23 cellular contexts compared by ENCODE assay signal in the genomic region with DNA sequence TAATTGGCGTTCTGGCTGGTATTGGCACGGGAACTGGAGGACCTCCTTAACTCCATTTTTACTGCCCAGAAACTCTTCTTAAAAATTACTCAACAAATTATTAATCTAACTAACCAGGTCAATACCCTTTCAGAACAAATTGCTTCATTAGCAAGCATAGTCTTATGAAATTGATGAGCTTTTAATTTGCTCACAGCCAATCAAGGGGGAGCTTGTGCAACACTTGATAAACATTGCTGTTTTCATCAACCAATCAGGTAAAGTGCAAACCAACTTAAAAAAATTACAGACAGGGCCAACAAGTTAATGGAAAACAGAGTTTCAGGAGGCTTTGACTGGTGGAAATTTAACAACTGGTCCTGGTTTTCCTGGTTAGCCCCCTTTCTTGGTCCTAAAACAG. TPM values are rescaled to one million over a fixed set of nuclear protein-coding genes. Genes with fewer than 3 reads are reported as not detected.
DNase-seq lines count a peak whose midpoint lies in the region; ATAC-seq and TF ChIP-seq lines count a peak whose summit lies in the region.
"Had no signal": no experiment of that assay in that cellular context is flagged by ENCODE, and none has a peak within 500 bp of the region (broad histone marks: within the 10 kb centered on the region; RNA-seq: fewer than 3 reads in every experiment).

No MANE protein-coding gene starts in this region.

- no peak for ATAC-seq in activated CD8-positive, alpha-beta T cell treated with anti-CD3 and anti-CD28 coated beads for 36 hours
- no peak for ATAC-seq in activated CD8-positive, alpha-beta T cell treated with anti-CD3 and anti-CD28 coated beads, Interleukin-2, amount 10 ng/mL, durations not matched to agents 7 days and 5 days
- ATAC-seq in body of pancreas (peak; percentile 59), upper lobe of right lung (no peak)
- ATAC-seq: esophagus mucosa, left cardiac atrium had no signal

- TF ChIP-seq POLR2A in body of pancreas (IDR thresholded peaks at IDR 0.05), result no peak

- POLR2A ChIA-PET in activated CD8-positive, alpha-beta T cell treated with anti-CD3 and anti-CD28 coated beads for 36 hours (lab: Charles Lee), result interaction anchor here (1.2 to 1.6 kb wide), 2 partner anchors 8 to 74 kb away, joined by 3 to 5 read pairs; a partner anchor contains a TSS
- POLR2A ChIA-PET in activated CD8-positive, alpha-beta T cell treated with anti-CD3 and anti-CD28 coated beads, Interleukin-2, amount 10 ng/mL, durations not matched to agents 7 days and 5 days (lab: Charles Lee), result interaction anchor here (1.7 kb wide), 1 partner anchor 9 kb away, joined by 4 read pairs; no protein-coding TSS in a partner anchor

- H3K27ac ChIP-seq in body of pancreas, result peak overlapping the region in 3 of 4 donors; percentile 23 to 63 (median 28)
- no peak overlapping the region for H3K27ac ChIP-seq in mesendoderm (ENCODE audit: low read depth, low read length)
- peak overlapping the region; percentile 45 for H3K27ac ChIP-seq in upper lobe of right lung
- H3K27ac ChIP-seq: 22Rv1, colonic mucosa had no signal

- H3K9me3 Mint-ChIP-seq in activated CD8-positive, alpha-beta T cell treated with anti-CD3 and anti-CD28 coated beads for 36 hours, result peaks cover 14% of the 10 kb centered on the region
- peaks cover 5% of the 10 kb centered on the region for H3K9me3 Mint-ChIP-seq in activated CD8-positive, alpha-beta T cell treated with anti-CD3 and anti-CD28 coated beads, Interleukin-2, amount 10 ng/mL, durations not matched to agents 7 days and 5 days (ENCODE audit: insufficient read depth)

- H3K9ac ChIP-seq in mesendoderm (ENCODE audit: low read length), result no peak overlapping the region

- no peak overlapping the region for H4K5ac ChIP-seq in mesendoderm (ENCODE audit: low read length)

- H3K4me2 ChIP-seq in mesendoderm (ENCODE audit: low read length), result no peak overlapping the region

- H3K4me1 Mint-ChIP-seq in activated CD8-positive, alpha-beta T cell treated with anti-CD3 and anti-CD28 coated beads for 36 hours (ENCODE audit: low read depth), result peaks cover 75% of the 10 kb centered on the region
- peaks cover 80% of the 10 kb centered on the region for H3K4me1 Mint-ChIP-seq in activated CD8-positive, alpha-beta T cell treated with anti-CD3 and anti-CD28 coated beads, Interleukin-2, amount 10 ng/mL, durations not matched to agents 7 days and 5 days (ENCODE audit: low read depth)

- no peaks in the 10 kb centered on the region for H3K79me2 ChIP-seq in mesendoderm (ENCODE audit: control insufficient read depth, insufficient read depth, low read length)

- H3K9me3 ChIP-seq in body of pancreas, result no peaks in the 10 kb centered on the region
- H3K9me3 ChIP-seq in upper lobe of right lung, result no peaks in the 10 kb centered on the region
- H3K9me3 ChIP-seq: colonic mucosa had no signal

- H2AK5ac ChIP-seq in mesendoderm (ENCODE audit: low read length), result no peak overlapping the region

- no peaks in the 10 kb centered on the region for H3K36me3 Mint-ChIP-seq in activated CD8-positive, alpha-beta T cell treated with anti-CD3 and anti-CD28 coated beads for 36 hours (ENCODE audit: low read depth)
- peaks cover 15% of the 10 kb centered on the region for H3K36me3 Mint-ChIP-seq in activated CD8-positive, alpha-beta T cell treated with anti-CD3 and anti-CD28 coated beads, Interleukin-2, amount 10 ng/mL, durations not matched to agents 7 days and 5 days (ENCODE audit: low read depth)

- peak overlapping the region; percentile 69 for H2BK120ac ChIP-seq in mesendoderm (ENCODE audit: low read depth, low read length)

- H2BK15ac ChIP-seq in mesendoderm (replicated peaks; ENCODE audit: low read depth), result no peak overlapping the region

- intact Hi-C loops in activated CD8-positive, alpha-beta T cell treated with anti-CD3 and anti-CD28 coated beads for 36 hours (cut with micrococcal nuclease), result no loop called here
- intact Hi-C loops in body of pancreas (cut with DNase I), result no loop called here
- intact Hi-C loops in upper lobe of right lung (cut with DNase I), result no loop called here

- H3K36me3 ChIP-seq in body of pancreas (replicated peaks in 1 of 2; ENCODE audit: insufficient read depth in 1 of 2, low read depth in 2 of 2) (no peaks in the 10 kb centered on the region), mesendoderm (ENCODE audit: control insufficient read depth, insufficient read depth, low read length) (no peaks in the 10 kb centered on the region), upper lobe of right lung (no peaks in the 10 kb centered on the region)
- H3K36me3 ChIP-seq: colonic mucosa had no signal

- H3K4me3 Mint-ChIP-seq in activated CD8-positive, alpha-beta T cell treated with anti-CD3 and anti-CD28 coated beads for 36 hours, result no peak overlapping the region
- H3K4me3 Mint-ChIP-seq in activated CD8-positive, alpha-beta T cell treated with anti-CD3 and anti-CD28 coated beads, Interleukin-2, amount 10 ng/mL, durations not matched to agents 7 days and 5 days, result no peak overlapping the region
- H3K4me3 Mint-ChIP-seq: activated B cell treated with CpG ODN at 0.5 μM for 24 hours, endodermal cell had no signal

- H3K27me3 ChIP-seq in body of pancreas (no peaks in the 10 kb centered on the region), mesendoderm (ENCODE audit: insufficient read depth, low read length, poor library complexity) (no peaks in the 10 kb centered on the region), upper lobe of right lung (no peaks in the 10 kb centered on the region)
- H3K27me3 ChIP-seq: colonic mucosa had no signal

- no peak overlapping the region for H4K8ac ChIP-seq in mesendoderm (ENCODE audit: low read depth, low read length)

- no peaks in the 10 kb centered on the region for H3K79me1 ChIP-seq in mesendoderm (ENCODE audit: low read length)

- H3K27ac Mint-ChIP-seq in activated CD8-positive, alpha-beta T cell treated with anti-CD3 and anti-CD28 coated beads for 36 hours, result peak overlapping the region; percentile 51
- no peak overlapping the region for H3K27ac Mint-ChIP-seq in activated CD8-positive, alpha-beta T cell treated with anti-CD3 and anti-CD28 coated beads, Interleukin-2, amount 10 ng/mL, durations not matched to agents 7 days and 5 days
- H3K27ac Mint-ChIP-seq: endodermal cell had no signal

- WGBS in body of pancreas, 2 donors, result 49 to 57% methylated on average over 2 of the region's 2 CpGs
- WGBS in mesendoderm (ENCODE audit: extremely low coverage, insufficient coverage, low lambda C conversion rate), result no CpG with 5 or more reads among the region's 2 CpGs

- H3K4ac ChIP-seq in mesendoderm (ENCODE audit: low read depth, low read length), result no peak overlapping the region

- peak overlapping the region; percentile 41 for H3K18ac ChIP-seq in mesendoderm (ENCODE audit: low read length)

- H3K27me3 Mint-ChIP-seq in activated CD8-positive, alpha-beta T cell treated with anti-CD3 and anti-CD28 coated beads for 36 hours, result no peaks in the 10 kb centered on the region
- H3K27me3 Mint-ChIP-seq in activated CD8-positive, alpha-beta T cell treated with anti-CD3 and anti-CD28 coated beads, Interleukin-2, amount 10 ng/mL, durations not matched to agents 7 days and 5 days (ENCODE audit: low read depth), result no peaks in the 10 kb centered on the region
- H3K27me3 Mint-ChIP-seq: activated B cell treated with CpG ODN at 0.5 μM for 24 hours had no signal

- H3K4me3 ChIP-seq in body of pancreas (no peak overlapping the region), mesendoderm (ENCODE audit: low read length) (no peak overlapping the region), upper lobe of right lung (no peak overlapping the region)
- H3K4me3 ChIP-seq: colonic mucosa had no signal

- no peak overlapping the region for H3K56ac ChIP-seq in mesendoderm (ENCODE audit: low read length)

- no peak overlapping the region for H2BK5ac ChIP-seq in mesendoderm (ENCODE audit: low read length)

- CTCF ChIA-PET in activated CD8-positive, alpha-beta T cell treated with anti-CD3 and anti-CD28 coated beads for 36 hours (lab: Charles Lee), result interaction anchor here (4.3 to 10.5 kb wide), 2 partner anchors 11 to 99 kb away, joined by 22 to 156 read pairs; no protein-coding TSS in a partner anchor
- CTCF ChIA-PET in activated CD8-positive, alpha-beta T cell treated with anti-CD3 and anti-CD28 coated beads, Interleukin-2, amount 10 ng/mL, durations not matched to agents 7 days and 5 days (lab: Charles Lee), result interaction anchor here (0.7 to 7.2 kb wide), 7 partner anchors 9 to 113 kb away, joined by 3 to 114 read pairs (median 4); a partner anchor contains a TSS

- H3K4me1 ChIP-seq in body of pancreas (peaks cover 8% of the 10 kb centered on the region), mesendoderm (ENCODE audit: control insufficient read depth, low read depth, low read length) (peaks cover 23% of the 10 kb centered on the region), upper lobe of right lung (peaks cover 32% of the 10 kb centered on the region)
- H3K4me1 ChIP-seq: colonic mucosa had no signal

- no peak for DNase-seq in activated CD8-positive, alpha-beta T cell treated with anti-CD3 and anti-CD28 coated beads for 36 hours
- DNase-seq in activated CD8-positive, alpha-beta T cell treated with anti-CD3 and anti-CD28 coated beads, Interleukin-2, amount 10 ng/mL, durations not matched to agents 7 days and 5 days, result no peak
- DNase-seq in body of pancreas (no peak), mesendoderm (no peak), upper lobe of right lung (no peak), AG08396 (ENCODE audit: low spot score) (no peak), NCI-H510A (lab: John Stamatoyannopoulos, UW) (no peak)
- no peak for DNase-seq in central memory CD4-positive, alpha-beta T cell
- DNase-seq: activated B cell treated with CpG ODN at 0.5 μM for 24 hours; activated CD4-positive, alpha-beta T cell treated with anti-CD3 and anti-CD28 coated beads, Interleukin-2, amount 50 U/mL, for 1 hour; activated naive CD4-positive, alpha-beta T cell treated with anti-CD3 and anti-CD28 coated beads, Interleukin-2, amount 50 U/mL, for 16 hours; colonic mucosa; DMS153; endodermal cell; H7; left cardiac atrium; NCI-H2029 treated with DMSO at 0.1 percent for 48 hours; NCI-H526 treated with DMSO at 0.1 percent for 48 hours; occipital lobe; stimulated activated CD8-positive, alpha-beta memory T cell treated with anti-CD3 and anti-CD28 coated beads, Interleukin-4, amount 100 ng/mL, for 48 hours had no signal

- TF ChIP-seq CTCF in activated CD8-positive, alpha-beta T cell treated with anti-CD3 and anti-CD28 coated beads for 36 hours (IDR thresholded peaks at IDR 0.05), result no peak
- TF ChIP-seq CTCF in body of pancreas (IDR thresholded peaks at IDR 0.05) (no peak), upper lobe of right lung (IDR thresholded peaks at IDR 0.05) (no peak)

- H3K23ac ChIP-seq in mesendoderm (ENCODE audit: low read length), result no peak overlapping the region

RNA-seq across cellular contexts. Expression of a gene that starts 4.6 kb away (rescaled TPM):
- total RNA-seq in activated CD8-positive, alpha-beta T cell treated with anti-CD3 and anti-CD28 coated beads for 36 hours, result 10 to 100 TPM; 44.5 to 46.7 TPM
- total RNA-seq in activated CD8-positive, alpha-beta T cell treated with anti-CD3 and anti-CD28 coated beads, Interleukin-2, amount 10 ng/mL, durations not matched to agents 7 days and 5 days, result 10 to 100 TPM; 77.1 to 80.2 TPM
- total RNA-seq in body of pancreas, result 10 to 100 TPM; 11.2 to 22.4 TPM
- 0.74 TPM for polyA plus RNA-seq in mesendoderm (2013, experiment 1 of 2)
- 0.66 TPM for polyA plus RNA-seq in mesendoderm (2013, experiment 2 of 2)
- 58.2 TPM for total RNA-seq in upper lobe of right lung
- total RNA-seq: bronchial epithelial cell had no signal

RNA-seq across cellular contexts. Expression of a gene that starts 36.4 kb away (rescaled TPM):
- under 1 TPM; 0.18 TPM for total RNA-seq in activated CD8-positive, alpha-beta T cell treated with anti-CD3 and anti-CD28 coated beads for 36 hours
- 1 to 10 TPM; 6.9 to 8.5 TPM for total RNA-seq in activated CD8-positive, alpha-beta T cell treated with anti-CD3 and anti-CD28 coated beads, Interleukin-2, amount 10 ng/mL, durations not matched to agents 7 days and 5 days
- total RNA-seq in body of pancreas, result 10 to 100 TPM in 1 of 2 donors, under 1 TPM in 1; 0.52 to 18.1 TPM
- 0.01 TPM for polyA plus RNA-seq in mesendoderm (2013, experiment 1 of 2)
- polyA plus RNA-seq in mesendoderm (2013, experiment 2 of 2), result 0.01 TPM
- total RNA-seq in upper lobe of right lung, result 14.3 TPM
- total RNA-seq: activated B cell treated with CpG ODN at 0.5 μM for 24 hours, endodermal cell, H7 had no signal
